Comparison of ENCODE assay signal across 32 cellular contexts in genomic region chr6:102950967-102951366, GRCh38.
"Had no signal": no experiment of that assay in that cellular context is flagged by ENCODE, and none has a peak within 500 bp of the region (broad histone marks: within the 10 kb centered on the region; RNA-seq: fewer than 3 reads in every experiment).

No MANE protein-coding gene starts in this region.

- DNase-seq: activated B cell treated with CpG ODN at 0.5 μM for 24 hours; activated CD4-positive, alpha-beta T cell treated with anti-CD3 and anti-CD28 coated beads for 48 hours; activated CD4-positive, alpha-beta T cell treated with anti-CD3 and anti-CD28 coated beads, Interleukin-2, amount 50 U/mL, for 1 hour; activated CD4-positive, alpha-beta T cell treated with anti-CD3 and anti-CD28 coated beads, Interleukin-2, amount 50 U/mL, for 48 hours; activated CD8-positive, alpha-beta memory T cell treated with anti-CD3 and anti-CD28 coated beads for 24 hours; activated CD8-positive, alpha-beta T cell treated with anti-CD3 and anti-CD28 coated beads for 36 hours; activated effector memory CD4-positive, alpha-beta T cell treated with Interleukin-2 at 50 U/mL for 16 hours; activated naive CD4-positive, alpha-beta T cell; activated naive CD4-positive, alpha-beta T cell treated with anti-CD3 and anti-CD28 coated beads, Interleukin-2, amount 10 ng/mL, durations not matched to agents 7 days and 5 days; activated naive CD8-positive, alpha-beta T cell treated with anti-CD3 and anti-CD28 coated beads, Interleukin-2, amount 10 ng/mL, durations not matched to agents 7 days and 5 days; activated T-cell treated with anti-CD3 and anti-CD28 coated beads, Interleukin-2, amount 50 U/mL, for 4 hours; central memory CD4-positive, alpha-beta T cell; cerebellar nuclear complex; colonic mucosa; effector CD8-positive, alpha-beta T cell; foreskin fibroblast; head of caudate nucleus; T-helper 17 cell; T1000; WERI-Rb-1 had no signal

- H3K9me3 ChIP-seq: ascending aorta, breast epithelium, colonic mucosa had no signal

- H3K36me3 Mint-ChIP-seq: activated naive CD4-positive, alpha-beta T cell treated with anti-CD3 and anti-CD28 coated beads, Interleukin-2, amount 10 ng/mL, durations not matched to agents 7 days and 5 days; activated naive CD4-positive, alpha-beta T cell treated with anti-CD3 and anti-CD28 coated beads, Interleukin-2, amount 50 U/mL, for 72 hours; activated naive CD8-positive, alpha-beta T cell treated with anti-CD3 and anti-CD28 coated beads, Interleukin-2, amount 10 ng/mL, durations not matched to agents 7 days and 5 days; brain had no signal

- H3K4me1 Mint-ChIP-seq: activated B cell treated with CpG ODN at 0.5 μM for 24 hours; activated naive CD4-positive, alpha-beta T cell treated with anti-CD3 and anti-CD28 coated beads, Interleukin-2, amount 10 ng/mL, durations not matched to agents 7 days and 5 days; activated naive CD8-positive, alpha-beta T cell treated with anti-CD3 and anti-CD28 coated beads, Interleukin-2, amount 10 ng/mL, durations not matched to agents 7 days and 5 days; activated T-helper 17 cell treated with anti-CD3 and anti-CD28 coated beads, Interleukin-2, amount 50 U/mL, for 72 hours; T-helper 17 cell had no signal

- ATAC-seq: activated CD4-positive, CD25-positive, alpha-beta regulatory T cell treated with anti-CD3 and anti-CD28 coated beads, Interleukin-2, amount 50 U/mL, for 24 hours; activated CD8-positive, alpha-beta T cell treated with anti-CD3 and anti-CD28 coated beads for 36 hours; activated naive CD4-positive, alpha-beta T cell treated with anti-CD3 and anti-CD28 coated beads, Interleukin-2, amount 50 U/mL, for 72 hours; activated T-cell treated with anti-CD3 and anti-CD28 coated beads, Interleukin-2, amount 50 U/mL, for 4 hours; activated T-helper 17 cell treated with anti-CD3 and anti-CD28 coated beads, Interleukin-2, amount 50 U/mL, for 72 hours; esophagus mucosa; T-helper 17 cell had no signal

- H3K27ac Mint-ChIP-seq: activated B cell treated with CpG ODN at 0.5 μM for 24 hours; activated CD8-positive, alpha-beta T cell treated with anti-CD3 and anti-CD28 coated beads for 36 hours; activated naive CD4-positive, alpha-beta T cell treated with anti-CD3 and anti-CD28 coated beads, Interleukin-2, amount 10 ng/mL, durations not matched to agents 7 days and 5 days; activated naive CD4-positive, alpha-beta T cell treated with anti-CD3 and anti-CD28 coated beads, Interleukin-2, amount 50 U/mL, for 72 hours; activated naive CD8-positive, alpha-beta T cell treated with anti-CD3 and anti-CD28 coated beads, Interleukin-2, amount 10 ng/mL, durations not matched to agents 7 days and 5 days; activated T-helper 17 cell treated with anti-CD3 and anti-CD28 coated beads, Interleukin-2, amount 50 U/mL, for 72 hours; brain; T-helper 17 cell; T-helper 2 cell treated with Interferon-gamma antibody and Interleukin-4, amounts not matched to agents 5 μg/mL and 100 μg/mL, for 36 hours had no signal

- H3K27ac ChIP-seq: ascending aorta, breast epithelium, cardiac muscle cell, colonic mucosa, WERI-Rb-1 had no signal

- FAIRE-seq: endometrium, endothelial cell of umbilical vein, frontal cortex had no signal

- H3K4me1 ChIP-seq: ascending aorta, breast epithelium, colonic mucosa had no signal

- H3K4me3 ChIP-seq: ascending aorta, breast epithelium, cardiac muscle cell, colonic mucosa had no signal

- H3K27me3 ChIP-seq: ascending aorta, breast epithelium, cardiac muscle cell, colonic mucosa had no signal

- H3K36me3 ChIP-seq: ascending aorta, breast epithelium, cardiac muscle cell, colonic mucosa, WERI-Rb-1 had no signal

- H3K4me3 Mint-ChIP-seq: activated B cell treated with CpG ODN at 0.5 μM for 24 hours; activated CD8-positive, alpha-beta T cell treated with anti-CD3 and anti-CD28 coated beads for 36 hours; activated naive CD4-positive, alpha-beta T cell treated with anti-CD3 and anti-CD28 coated beads, Interleukin-2, amount 10 ng/mL, durations not matched to agents 7 days and 5 days; activated naive CD8-positive, alpha-beta T cell treated with anti-CD3 and anti-CD28 coated beads, Interleukin-2, amount 10 ng/mL, durations not matched to agents 7 days and 5 days; activated T-cell treated with anti-CD3 and anti-CD28 coated beads, Interleukin-2, amount 50 U/mL, for 4 hours; activated T-helper 17 cell treated with anti-CD3 and anti-CD28 coated beads, Interleukin-2, amount 50 U/mL, for 72 hours; brain; T-helper 17 cell; T-helper 2 cell treated with Interferon-gamma antibody and Interleukin-4, amounts not matched to agents 5 μg/mL and 100 μg/mL, for 36 hours had no signal

- H3K9me3 Mint-ChIP-seq: activated B cell treated with CpG ODN at 0.5 μM for 24 hours; activated CD8-positive, alpha-beta T cell treated with anti-CD3 and anti-CD28 coated beads for 36 hours; activated naive CD4-positive, alpha-beta T cell treated with anti-CD3 and anti-CD28 coated beads, Interleukin-2, amount 10 ng/mL, durations not matched to agents 7 days and 5 days; activated T-cell treated with anti-CD3 and anti-CD28 coated beads, Interleukin-2, amount 50 U/mL, for 4 hours; activated T-helper 17 cell treated with anti-CD3 and anti-CD28 coated beads, Interleukin-2, amount 50 U/mL, for 72 hours; brain; T-helper 2 cell treated with Interferon-gamma antibody and Interleukin-4, amounts not matched to agents 5 μg/mL and 100 μg/mL, for 36 hours had no signal
